22 cellular contexts compared by ENCODE assay signal in genomic region chr1:85496881-85497582, GRCh38. TPM values are rescaled to one million over a fixed set of nuclear protein-coding genes. Genes with fewer than 3 reads are reported as not detected.
DNase-seq lines count a peak whose midpoint lies in the region; ATAC-seq and TF ChIP-seq lines count a peak whose summit lies in the region.
"Had no signal": no experiment of that assay in that cellular context is flagged by ENCODE, and none has a peak within 500 bp of the region (broad histone marks: within the 10 kb centered on the region; RNA-seq: fewer than 3 reads in every experiment).

No MANE protein-coding gene starts in this region.

- POLR2A ChIA-PET in HCT116 (lab: Charles Lee) (no interaction called here), SK-N-SH (lab: Yijun Ruan, JAX) (no interaction called here)

- WGBS in SK-N-SH (ENCODE audit: low lambda C conversion rate) = 73% methylated on average over 4 of the region's 4 CpGs
- 86% methylated on average over 4 of the region's 4 CpGs for WGBS in right lobe of liver (ENCODE audit: insufficient coverage, low coverage, low lambda C conversion rate, missing lambda C conversion rate)

- peaks cover 49% of the 10 kb centered on the region for H3F3A ChIP-seq in SK-N-SH (replicated peaks; ENCODE audit: insufficient read depth)

- no peak for ATAC-seq in HCT116
- ATAC-seq in right lobe of liver = no peak
- ATAC-seq in HG03521 (IDR thresholded peaks at IDR 0.05; ENCODE audit: unreplicated experiment) = no peak
- ATAC-seq: activated CD8-positive, alpha-beta memory T cell treated with anti-CD3 and anti-CD28 coated beads, Interleukin-2, amount 10 ng/mL, durations not matched to agents 7 days and 5 days; left lobe of liver; naive thymus-derived CD8-positive, alpha-beta T cell; stimulated activated naive B cell treated with anti-CD40 and anti-IgM and Interleukin-4, amounts not matched to agents 10 μg/mL and 1 μg/mL and 100 μg/mL, for 72 hours had no signal

- H3K4me2 ChIP-seq in HCT116 (ENCODE audit: low read length) (no peak overlapping the region), SK-N-SH (peak overlapping the region; percentile 62; the same call in 1 of the 2 replicates), skeletal muscle satellite cell (ENCODE audit: low read length) (peak overlapping the region; percentile 1)

- TF ChIP-seq POLR2A in HCT116 (IDR thresholded peaks at IDR 0.05; ENCODE audit: borderline replicate concordance, extremely low read depth, insufficient read depth, insufficient read length) = no peak
- TF ChIP-seq POLR2A in right lobe of liver (IDR thresholded peaks at IDR 0.05) = no peak

- intact Hi-C loops in HCT116 (cut with micrococcal nuclease) = loop anchor here (10.0 kb wide), 1 partner anchor 418 kb away; no protein-coding TSS in a partner anchor
- intact Hi-C loops in right lobe of liver (cut with DNase I) = no loop called here

- no peaks in the 10 kb centered on the region for H3K27me3 ChIP-seq in HCT116 (ENCODE audit: insufficient read depth, low read length)
- no peaks in the 10 kb centered on the region for H3K27me3 ChIP-seq in SK-N-SH (ENCODE audit: insufficient read depth)
- no peaks in the 10 kb centered on the region for H3K27me3 ChIP-seq in skeletal muscle satellite cell (ENCODE audit: control insufficient read depth, insufficient read depth, low read length)
- no peaks in the 10 kb centered on the region for H3K27me3 ChIP-seq in right lobe of liver
- H3K27me3 ChIP-seq: dorsolateral prefrontal cortex, spleen, testis had no signal

- BruUV-seq in HCT116 (replicated peaks; lab: Mats Ljungman, UMichigan) = no TSS peak

- no peaks in the 10 kb centered on the region for H3K9me2 ChIP-seq in HCT116 (ENCODE audit: insufficient read depth)
- no peaks in the 10 kb centered on the region for H3K9me2 ChIP-seq in SK-N-SH

- CTCF ChIA-PET in HCT116 (lab: Charles Lee) (interaction anchor here (1.0 to 1.6 kb wide), 2 partner anchors 34 to 153 kb away, joined by 3 read pairs; no protein-coding TSS in a partner anchor), SK-N-SH (lab: Yijun Ruan, JAX) (interaction anchor here (0.8 to 3.3 kb wide), 3 partner anchors 84 to 189 kb away, joined by 3 to 30 read pairs (median 4); partner anchors contain the start of gene CCN1)

- RAD21 ChIA-PET in HCT116 (lab: Charles Lee; ENCODE audit: low non-redundant PET in 1 of 2, low total read pairs in 2 of 2, uncharacterized antibody in 2 of 2, unreplicated experiment in 2 of 2) = no interaction called here

- peak overlapping the region; percentile 92 for H2AFZ ChIP-seq in HCT116 (ENCODE audit: low read depth, low read length, poor library complexity, severe bottlenecking)
- no peak overlapping the region for H2AFZ ChIP-seq in SK-N-SH (ENCODE audit: low read depth)

- H4K20me1 ChIP-seq in HCT116 (ENCODE audit: insufficient read depth) = no peaks in the 10 kb centered on the region
- H4K20me1 ChIP-seq in SK-N-SH (ENCODE audit: insufficient read depth) = no peaks in the 10 kb centered on the region

- DNase-seq in HCT116 (ENCODE audit: low read depth, low spot score) (no peak), SK-N-SH (no peak), iris pigment epithelial cell (ENCODE audit: low read depth) (peak; percentile 64), right lobe of liver (no peak), HUDEP-2 (lab: John Stamatoyannopoulos, UW; ENCODE audit: unreplicated experiment in 76 of 76) (no peak)
- DNase-seq: activated CD4-positive, alpha-beta T cell treated with anti-CD3 and anti-CD28 coated beads for 48 hours; activated CD8-positive, alpha-beta memory T cell treated with anti-CD3 and anti-CD28 coated beads, Interleukin-2, amount 10 ng/mL, durations not matched to agents 7 days and 5 days; CD4-positive, CD25-positive, alpha-beta regulatory T cell; dorsolateral prefrontal cortex; KG1; naive thymus-derived CD8-positive, alpha-beta T cell; NCI-H1694 treated with DMSO at 0.1 percent for 48 hours; NCI-H524 treated with DMSO at 0.1 percent for 48 hours; occipital lobe; RPMI8226; spleen; stimulated activated CD4-positive, alpha-beta T cell treated with anti-CD3 and anti-CD28 coated beads, Interleukin-2, amount 100 ng/mL, for 48 hours; stimulated activated naive B cell treated with anti-CD40 and anti-IgM and Interleukin-4, amounts not matched to agents 10 μg/mL and 1 μg/mL and 100 μg/mL, for 72 hours; testis had no signal

- H3K27ac ChIP-seq in HCT116 (ENCODE audit: low read depth, low read length) (no peak overlapping the region), SK-N-SH (ENCODE audit: low read depth in 2 of 2, low read length in 1 of 2) (peak overlapping the region; percentile 78 to 99), right lobe of liver (no peak overlapping the region)
- H3K27ac ChIP-seq: spleen, testis had no signal

- TF ChIP-seq RAD21 in HCT116 (IDR thresholded peaks at IDR 0.05; ENCODE audit: low read depth) (no peak), SK-N-SH (IDR thresholded peaks at IDR 0.05; ENCODE audit: low read length) (no peak)

- H3K9ac ChIP-seq in HCT116 (ENCODE audit: low read length) (no peak overlapping the region), SK-N-SH (peak overlapping the region; percentile 36; the same call in 1 of the 2 replicates), skeletal muscle satellite cell (ENCODE audit: low read depth, low read length) (peak overlapping the region; percentile 1)

- no peaks in the 10 kb centered on the region for H3K9me3 ChIP-seq in HCT116 (ENCODE audit: control insufficient read depth in 1 of 2, insufficient read depth in 1 of 2, low read depth in 1 of 2, low read length in 2 of 2)
- H3K9me3 ChIP-seq in SK-N-SH = peaks cover 8% of the 10 kb centered on the region; the same call in 1 of the 2 replicates
- H3K9me3 ChIP-seq in skeletal muscle satellite cell (replicated peaks; ENCODE audit: low read length) = no peaks in the 10 kb centered on the region
- H3K9me3 ChIP-seq in right lobe of liver = no peaks in the 10 kb centered on the region
- H3K9me3 ChIP-seq: testis had no signal

- H3K36me3 ChIP-seq in HCT116 (ENCODE audit: control insufficient read depth in 1 of 2, insufficient read depth in 2 of 2, low read length in 2 of 2) (no peaks in the 10 kb centered on the region), SK-N-SH (replicated peaks in 1 of 2; ENCODE audit: control insufficient read depth in 1 of 2, insufficient read depth in 2 of 2, low read length in 1 of 2) (peaks cover under 1 to 33% of the 10 kb centered on the region in 2 experiments), skeletal muscle satellite cell (ENCODE audit: insufficient read depth, low read length) (peaks cover 29% of the 10 kb centered on the region), right lobe of liver (no peaks in the 10 kb centered on the region)
- H3K36me3 ChIP-seq: spleen had no signal

- H3K79me2 ChIP-seq in HCT116 (ENCODE audit: insufficient read depth, low read length) (no peaks in the 10 kb centered on the region), SK-N-SH (ENCODE audit: insufficient read depth) (peaks cover 83% of the 10 kb centered on the region)

- peaks cover 5 to 21% of the 10 kb centered on the region in 2 experiments for H3K4me1 ChIP-seq in HCT116 (ENCODE audit: control insufficient read depth in 1 of 2, insufficient read depth in 2 of 2, low read length in 2 of 2)
- peaks cover 33 to 40% of the 10 kb centered on the region in 2 experiments for H3K4me1 ChIP-seq in SK-N-SH (ENCODE audit: control insufficient read depth in 1 of 2, insufficient read depth in 2 of 2, low read depth in 1 of 2, low read length in 1 of 2)
- H3K4me1 ChIP-seq in skeletal muscle satellite cell (ENCODE audit: control insufficient read depth, insufficient read depth, low read length) = peaks cover 43% of the 10 kb centered on the region
- peaks cover 0 to under 1% (median 0%) of the 10 kb centered on the region in 4 donors for H3K4me1 ChIP-seq in right lobe of liver
- H3K4me1 ChIP-seq: spleen, testis had no signal

- H3K4me3 ChIP-seq in HCT116 (replicated peaks in 1 of 2; ENCODE audit: low read depth in 1 of 2, low read length in 2 of 2) = no peak overlapping the region
- no peak overlapping the region for H3K4me3 ChIP-seq in SK-N-SH (ENCODE audit: low read depth in 2 of 2, low read length in 1 of 2)
- no peak overlapping the region for H3K4me3 ChIP-seq in skeletal muscle satellite cell (ENCODE audit: low read length)
- no peak overlapping the region for H3K4me3 ChIP-seq in right lobe of liver
- H3K4me3 ChIP-seq: dorsolateral prefrontal cortex, spleen, testis had no signal

- TF ChIP-seq CTCF in HCT116 (IDR thresholded peaks at IDR 0.05 in 2 of 3, conservative IDR thresholded peaks at IDR 0.05 in 1 of 3; ENCODE audit: borderline replicate concordance in 1 of 3, insufficient read depth in 1 of 3, low read depth in 2 of 3, low read length in 2 of 3) (no peak), SK-N-SH (IDR thresholded peaks at IDR 0.05) (no peak), right lobe of liver (IDR thresholded peaks at IDR 0.05) (no peak)

- TF ChIP-seq EP300 in SK-N-SH (IDR thresholded peaks at IDR 0.05; ENCODE audit: borderline replicate concordance in 1 of 2, low read depth in 1 of 2, low read length in 1 of 2) = no peak

TF ChIP-seq in HCT116, 20 proteins besides CTCF, POLR2A, EP300 and RAD21 (continues in another document):
- TF ChIP-seq SIN3A (IDR thresholded peaks at IDR 0.05; ENCODE audit: low read depth) = no peak
- no peak for TF ChIP-seq ZFX (IDR thresholded peaks at IDR 0.05)
- TF ChIP-seq ZNF274 (IDR thresholded peaks at IDR 0.05; ENCODE audit: low read depth, low read length) = no peak
- no peak for TF ChIP-seq SRF (IDR thresholded peaks at IDR 0.05; ENCODE audit: low read depth)
- no peak for TF ChIP-seq MAX (IDR thresholded peaks at IDR 0.05)
- TF ChIP-seq ELF1 (IDR thresholded peaks at IDR 0.05; ENCODE audit: borderline replicate concordance, low read depth) = no peak

TF ChIP-seq in SK-N-SH, 30 proteins besides CTCF, POLR2A, EP300 and RAD21 (continues in another document):
- no peak for TF ChIP-seq NFIC (IDR thresholded peaks at IDR 0.05; ENCODE audit: borderline replicate concordance)
- TF ChIP-seq PBX3 (IDR thresholded peaks at IDR 0.05) = 0 out of 2 replicates have a peak, but pooled peaks have one; percentile 8

RNA-seq across cellular contexts. Expression of gene DDAH1, which starts 32.1 kb away (rescaled TPM):
- total RNA-seq in HCT116 (2021; ENCODE audit: unreplicated experiment) (16.6 TPM), right lobe of liver (10 to 100 TPM; 54.9 to 94.9 (median 66.2) TPM)
- polyA plus RNA-seq in HCT116 (2012) = 5.9 and 7.0 TPM in 2 replicates
- polyA plus RNA-seq in SK-N-SH (2012; rRNA removed) = 64.3 and 80.2 TPM in 2 replicates
- 71.3 and 82.7 TPM in 2 replicates for polyA plus RNA-seq in SK-N-SH (2012; cell fraction: cytosol; rRNA removed)
- polyA plus RNA-seq in SK-N-SH (2012; cell fraction: nucleus; rRNA removed) = 37.6 and 47.8 TPM in 2 replicates
- 34.2 and 50.9 TPM in 2 replicates for total RNA-seq in skeletal muscle satellite cell (2012; rRNA removed)
- total RNA-seq: activated CD8-positive, alpha-beta memory T cell treated with anti-CD3 and anti-CD28 coated beads, Interleukin-2, amount 10 ng/mL, durations not matched to agents 7 days and 5 days; naive thymus-derived CD8-positive, alpha-beta T cell had no signal
- polyA plus RNA-seq: CD4-positive, CD25-positive, alpha-beta regulatory T cell; naive thymus-derived CD8-positive, alpha-beta T cell had no signal

Comparison
In these comparisons a context has a peak if more than half of its experiments do, and no peak if none do; other contexts are left out.
1. H3K27ac ChIP-seq: peak in SK-N-SH (2 of 2); none in HCT116 (single experiment) and right lobe of liver (0 of 3).